In the genomic region with DNA sequence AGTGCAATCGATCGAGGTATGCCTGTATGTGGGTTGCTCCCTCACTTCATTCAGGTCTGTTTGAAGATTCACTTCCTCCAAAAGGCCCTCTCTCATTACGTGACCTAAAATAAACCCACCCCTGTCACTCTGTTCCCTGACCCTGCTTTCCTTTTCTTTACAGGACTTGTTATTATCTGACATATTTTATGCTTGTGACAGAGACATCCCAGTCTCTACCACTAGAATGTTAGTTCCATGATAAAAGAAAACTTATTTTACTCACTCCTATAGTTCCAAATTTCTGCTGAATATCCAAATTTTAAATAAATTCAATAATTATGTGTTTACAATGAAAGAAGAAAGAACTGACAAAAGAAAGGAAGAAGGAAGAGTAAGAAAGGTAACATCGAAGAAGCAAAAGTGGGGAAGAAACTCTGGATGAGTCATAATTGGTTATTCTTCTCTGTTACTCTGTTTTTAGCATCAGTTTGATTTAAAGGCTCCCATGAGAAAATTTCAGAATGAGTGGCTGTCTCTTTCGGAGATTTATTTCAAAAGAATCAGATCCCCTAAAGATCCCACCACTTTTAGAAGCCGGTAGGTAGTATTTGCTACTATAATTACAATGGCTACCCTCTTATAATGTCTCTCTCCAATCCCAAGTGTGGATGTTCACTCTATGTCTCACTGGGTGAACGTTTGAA, we compare ENCODE assay signal across 1 cellular context.
TF ChIP-seq lines count a peak whose summit lies in the region.

No MANE protein-coding gene starts in this region.

TF ChIP-seq in GM12878, 131 proteins besides CTCF, POLR2A, EP300 and RAD21 (continued from another document):
- TF ChIP-seq ASH2L (IDR thresholded peaks at IDR 0.05; ENCODE audit: borderline replicate concordance, low read depth) = no peak
- TF ChIP-seq, protein P1, sequence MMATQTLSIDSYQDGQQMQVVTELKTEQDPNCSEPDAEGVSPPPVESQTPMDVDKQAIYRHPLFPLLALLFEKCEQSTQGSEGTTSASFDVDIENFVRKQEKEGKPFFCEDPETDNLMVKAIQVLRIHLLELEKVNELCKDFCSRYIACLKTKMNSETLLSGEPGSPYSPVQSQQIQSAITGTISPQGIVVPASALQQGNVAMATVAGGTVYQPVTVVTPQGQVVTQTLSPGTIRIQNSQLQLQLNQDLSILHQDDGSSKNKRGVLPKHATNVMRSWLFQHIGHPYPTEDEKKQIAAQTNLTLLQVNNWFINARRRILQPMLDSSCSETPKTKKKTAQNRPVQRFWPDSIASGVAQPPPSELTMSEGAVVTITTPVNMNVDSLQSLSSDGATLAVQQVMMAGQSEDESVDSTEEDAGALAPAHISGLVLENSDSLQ (IDR thresholded peaks at IDR 0.05) = peak; percentile 89
- no peak for TF ChIP-seq NR2C2 (IDR thresholded peaks at IDR 0.05; ENCODE audit: borderline replicate concordance, control insufficient read depth, insufficient read length, low read depth)
- no peak for TF ChIP-seq NR2C1 (IDR thresholded peaks at IDR 0.05)
- no peak for TF ChIP-seq TCF7 (IDR thresholded peaks at IDR 0.05; ENCODE audit: borderline replicate concordance)
- no peak for TF ChIP-seq SREBF1 (IDR thresholded peaks at IDR 0.05; ENCODE audit: low read length)
